In genomic region chr15:67433495-67434099, GRCh38 we compare ENCODE assay signal across 10 cellular contexts.
DNase-seq lines count a peak whose midpoint lies in the region; ATAC-seq and TF ChIP-seq lines count a peak whose summit lies in the region.
"Had no signal": no experiment of that assay in that cellular context is flagged by ENCODE, and none has a peak within 500 bp of the region (broad histone marks: within the 10 kb centered on the region; RNA-seq: fewer than 3 reads in every experiment).

No MANE protein-coding gene starts in this region.

- peak; percentile 17 for DNase-seq in activated naive CD4-positive, alpha-beta T cell treated with Interleukin-2 at 50 U/mL for 16 hours
- DNase-seq in activated naive CD4-positive, alpha-beta T cell (lab: John Stamatoyannopoulos, UW): no peak
- DNase-seq in NAMALWA (ENCODE audit: low spot score): peak; percentile 56
- peak; percentile 16 to 44 for DNase-seq in activated T-cell treated with anti-CD3 and anti-CD28 coated beads, Interleukin-2, amount 50 U/mL, for 72 hours
- DNase-seq in heart right ventricle: peak in 1 of 2 donors; percentile 29
- DNase-seq in sigmoid colon: peak; percentile 69
- DNase-seq in occipital lobe (lab: John Stamatoyannopoulos, UW): no peak
- DNase-seq: stimulated activated naive B cell treated with anti-CD40 and anti-IgM and Interleukin-4, amounts not matched to agents 10 μg/mL and 1 μg/mL and 100 μg/mL, for 72 hours had no signal

- H3K27me3 ChIP-seq in heart right ventricle (no peaks in the 10 kb centered on the region), sigmoid colon (no peaks in the 10 kb centered on the region)

- intact Hi-C loops in heart right ventricle (cut with DNase I) (loop anchor here (1.0 to 5.0 kb wide), 3 partner anchors 486 to 487 kb away; no protein-coding TSS in a partner anchor), sigmoid colon (cut with DNase I) (loop anchor here (1.0 kb wide), 1 partner anchor 487 kb away; no protein-coding TSS in a partner anchor)

- no peak for TF ChIP-seq EP300 in sigmoid colon (IDR thresholded peaks at IDR 0.05)

- H3K27ac ChIP-seq in heart right ventricle (no peak overlapping the region), sigmoid colon (no peak overlapping the region)

- no peaks in the 10 kb centered on the region for H3K4me1 Mint-ChIP-seq in activated T-cell treated with anti-CD3 and anti-CD28 coated beads, Interleukin-2, amount 50 U/mL, for 72 hours (ENCODE audit: low read depth)
- H3K4me1 Mint-ChIP-seq: central memory CD8-positive, alpha-beta T cell; stimulated activated naive B cell treated with anti-CD40 and anti-IgM and Interleukin-4, amounts not matched to agents 10 μg/mL and 1 μg/mL and 100 μg/mL, for 72 hours had no signal

- no peaks in the 10 kb centered on the region for H3K9me3 Mint-ChIP-seq in activated T-cell treated with anti-CD3 and anti-CD28 coated beads, Interleukin-2, amount 50 U/mL, for 72 hours
- H3K9me3 Mint-ChIP-seq: central memory CD8-positive, alpha-beta T cell; stimulated activated naive B cell treated with anti-CD40 and anti-IgM and Interleukin-4, amounts not matched to agents 10 μg/mL and 1 μg/mL and 100 μg/mL, for 72 hours had no signal

- H3K36me3 Mint-ChIP-seq in activated T-cell treated with anti-CD3 and anti-CD28 coated beads, Interleukin-2, amount 50 U/mL, for 72 hours (ENCODE audit: insufficient read depth in 2 of 2): no peaks in the 10 kb centered on the region

- H3K36me3 ChIP-seq in heart right ventricle: no peaks in the 10 kb centered on the region
- no peaks in the 10 kb centered on the region for H3K36me3 ChIP-seq in sigmoid colon

- H3K4me1 ChIP-seq in heart right ventricle (no peaks in the 10 kb centered on the region), sigmoid colon (no peaks in the 10 kb centered on the region)

- WGBS in heart right ventricle, 2 donors: 59 to 62% methylated on average over 3 of the region's 3 CpGs
- 63 to 69% methylated on average over 3 of the region's 3 CpGs for WGBS in sigmoid colon, 2 donors

- no peak for TF ChIP-seq POLR2A in sigmoid colon (IDR thresholded peaks at IDR 0.05)

- H3K27me3 Mint-ChIP-seq in activated T-cell treated with anti-CD3 and anti-CD28 coated beads, Interleukin-2, amount 50 U/mL, for 72 hours (ENCODE audit: low read depth): no peaks in the 10 kb centered on the region
- H3K27me3 Mint-ChIP-seq: central memory CD8-positive, alpha-beta T cell; stimulated activated naive B cell treated with anti-CD40 and anti-IgM and Interleukin-4, amounts not matched to agents 10 μg/mL and 1 μg/mL and 100 μg/mL, for 72 hours had no signal

- no peak overlapping the region for H3K4me3 Mint-ChIP-seq in activated T-cell treated with anti-CD3 and anti-CD28 coated beads, Interleukin-2, amount 50 U/mL, for 72 hours
- H3K4me3 Mint-ChIP-seq: central memory CD8-positive, alpha-beta T cell; stimulated activated naive B cell treated with anti-CD40 and anti-IgM and Interleukin-4, amounts not matched to agents 10 μg/mL and 1 μg/mL and 100 μg/mL, for 72 hours had no signal

- TF ChIP-seq CTCF in heart right ventricle (IDR thresholded peaks at IDR 0.05) (peak; percentile 43 to 80 (median 71)), sigmoid colon (IDR thresholded peaks at IDR 0.05) (peak; percentile 30 to 69 (median 60))

- H3K4me3 ChIP-seq in heart right ventricle (no peak overlapping the region), sigmoid colon (no peak overlapping the region)

- no peaks in the 10 kb centered on the region for H3K9me3 ChIP-seq in heart right ventricle
- no peaks in the 10 kb centered on the region for H3K9me3 ChIP-seq in sigmoid colon

- no peak overlapping the region for H3K27ac Mint-ChIP-seq in activated T-cell treated with anti-CD3 and anti-CD28 coated beads, Interleukin-2, amount 50 U/mL, for 72 hours
- H3K27ac Mint-ChIP-seq: stimulated activated naive B cell treated with anti-CD40 and anti-IgM and Interleukin-4, amounts not matched to agents 10 μg/mL and 1 μg/mL and 100 μg/mL, for 72 hours had no signal

- no peak for ATAC-seq in activated T-cell treated with anti-CD3 and anti-CD28 coated beads, Interleukin-2, amount 50 U/mL, for 72 hours (replicated peaks in 1 of 2)
- ATAC-seq in heart right ventricle: peak in 7 of 8 donors; percentile 37 to 71 (median 62)
- ATAC-seq in HG03159 (IDR thresholded peaks at IDR 0.05; ENCODE audit: unreplicated experiment): no peak

Comparison
In these comparisons a context has a peak if more than half of its experiments do, and no peak if none do; other contexts are left out.
1. DNase-seq: peak in activated naive CD4-positive, alpha-beta T cell treated with Interleukin-2 at 50 U/mL for 16 hours (single experiment), NAMALWA (single experiment), activated T-cell treated with anti-CD3 and anti-CD28 coated beads, Interleukin-2, amount 50 U/mL, for 72 hours (2 of 2) and sigmoid colon (single experiment); none in activated naive CD4-positive, alpha-beta T cell (0 of 4) and occipital lobe (single experiment).
2. ATAC-seq: peak in heart right ventricle (7 of 8); none in activated T-cell treated with anti-CD3 and anti-CD28 coated beads, Interleukin-2, amount 50 U/mL, for 72 hours (0 of 2) and HG03159 (single experiment).